7 cellular contexts compared by ENCODE assay signal in the genomic region with DNA sequence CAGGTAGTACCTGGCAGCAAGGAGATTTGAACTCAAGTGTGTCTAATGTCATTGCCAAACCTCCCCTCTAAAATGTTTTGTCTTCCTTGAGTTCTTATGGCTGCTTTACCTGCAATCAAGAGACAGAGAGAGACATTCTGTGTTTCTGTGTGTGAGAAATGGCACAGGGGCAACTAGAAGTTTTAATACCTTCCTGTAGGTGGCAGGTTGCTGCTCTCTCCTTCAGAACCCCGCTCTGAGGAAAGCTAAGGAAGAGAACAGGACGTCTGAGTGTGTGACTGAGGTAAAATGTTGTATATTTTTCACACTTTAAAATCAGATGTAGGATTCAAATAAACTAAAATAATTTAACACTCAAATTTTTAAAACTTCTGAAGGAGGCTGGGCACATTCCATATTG. TPM values are rescaled to one million over a fixed set of nuclear protein-coding genes. Genes with fewer than 3 reads are reported as not detected.
DNase-seq lines count a peak whose midpoint lies in the region; ATAC-seq and TF ChIP-seq lines count a peak whose summit lies in the region.

No MANE protein-coding gene starts in this region.

- ATAC-seq in HG02870 (IDR thresholded peaks at IDR 0.05; ENCODE audit: unreplicated experiment) (peak; percentile 62), RWPE2 (ENCODE audit: low read depth) (peak; percentile 74), thoracic aorta (ENCODE audit: insufficient number of reproducible peaks, low FRiP score, low read depth) (peak; percentile 47)

- no peaks in the 10 kb centered on the region for H3K36me3 ChIP-seq in RWPE2 (ENCODE audit: low read depth)
- H3K36me3 ChIP-seq in cardiac muscle cell = no peaks in the 10 kb centered on the region
- H3K36me3 ChIP-seq in thoracic aorta = no peaks in the 10 kb centered on the region

- no peaks in the 10 kb centered on the region for H3K27me3 ChIP-seq in RWPE2 (ENCODE audit: insufficient read depth, poor library complexity, severe bottlenecking)
- no peaks in the 10 kb centered on the region for H3K27me3 ChIP-seq in cardiac muscle cell
- no peaks in the 10 kb centered on the region for H3K27me3 ChIP-seq in thoracic aorta (replicated peaks; ENCODE audit: insufficient read depth)

- H3K27ac ChIP-seq in RWPE2 (ENCODE audit: poor library complexity, severe bottlenecking) (no peak overlapping the region), cardiac muscle cell (no peak overlapping the region), thoracic aorta (peak overlapping the region; percentile 40 to 73)

- DNase-seq in GM13977 (ENCODE audit: low spot score) (peak; percentile 17), RWPE2 (ENCODE audit: low spot score) (no peak), cardiac muscle cell (ENCODE audit: low read depth in 1 of 2, low spot score in 1 of 2) (peak; percentile 55 to 71), thoracic aorta (ENCODE audit: low spot score) (no peak), NCI-H187 (lab: John Stamatoyannopoulos, UW) (no peak), cerebellum (ENCODE audit: low spot score) (no peak)

- peak; percentile 48 for TF ChIP-seq CTCF in GM13977 (IDR thresholded peaks at IDR 0.05; ENCODE audit: extremely low read depth, insufficient read depth, missing control alignments)
- peak; percentile 67 for TF ChIP-seq CTCF in RWPE2 (IDR thresholded peaks at IDR 0.05; ENCODE audit: poor library complexity, severe bottlenecking)
- peak; percentile 62 for TF ChIP-seq CTCF in cardiac muscle cell (IDR thresholded peaks at IDR 0.05; ENCODE audit: low read depth, low read length)
- TF ChIP-seq CTCF in thoracic aorta (IDR thresholded peaks at IDR 0.05) = peak; percentile 54

- H3K4me1 ChIP-seq in RWPE2 (ENCODE audit: insufficient read depth, poor library complexity, severe bottlenecking) (no peaks in the 10 kb centered on the region), cardiac muscle cell (ENCODE audit: low read depth) (peaks cover 7% of the 10 kb centered on the region), thoracic aorta (ENCODE audit: control insufficient read depth in 1 of 2, low read depth in 2 of 2) (peaks cover 20 to 29% of the 10 kb centered on the region in 2 donors)

- H3K4me3 ChIP-seq in RWPE2 (ENCODE audit: severe bottlenecking) (no peak overlapping the region), cardiac muscle cell (no peak overlapping the region), thoracic aorta (peak overlapping the region; percentile 1)

- H3K9me3 ChIP-seq in RWPE2 (ENCODE audit: severe bottlenecking) = no peaks in the 10 kb centered on the region
- no peaks in the 10 kb centered on the region for H3K9me3 ChIP-seq in cardiac muscle cell (ENCODE audit: low read depth)
- H3K9me3 ChIP-seq in thoracic aorta = no peaks in the 10 kb centered on the region

- in situ Hi-C loops in GM13977 (cut with MboI; ENCODE audit: low pct_unique_long_range_greater_than_20kb, low sequenced_read_pairs, unreplicated experiment) = no loop called here

RNA-seq across cellular contexts. Expression of gene DTNA, which starts 19.2 kb away (rescaled TPM):
- total RNA-seq in cardiac muscle cell (19.6 and 27.6 TPM in 2 replicates), thoracic aorta (10 to 100 TPM; 41.0 to 78.4 TPM), cerebellum (86.1 TPM)
- polyA plus RNA-seq in cardiac muscle cell = 21.3 and 34.6 TPM in 2 replicates

Comparison
In these comparisons a context has a peak if more than half of its experiments do, and no peak if none do; other contexts are left out.
1. DNase-seq: peak in GM13977 (single experiment) and cardiac muscle cell (2 of 2); none in RWPE2 (single experiment), thoracic aorta (single experiment), NCI-H187 (0 of 2) and cerebellum (single experiment).
2. H3K27ac ChIP-seq: peak in thoracic aorta (2 of 2); none in RWPE2 (single experiment) and cardiac muscle cell (single experiment).
3. Peak in every context shown above with its lines, with median percentiles within 50 percentile points of each other: CTCF ChIP-seq and ATAC-seq.